In the genomic region with DNA sequence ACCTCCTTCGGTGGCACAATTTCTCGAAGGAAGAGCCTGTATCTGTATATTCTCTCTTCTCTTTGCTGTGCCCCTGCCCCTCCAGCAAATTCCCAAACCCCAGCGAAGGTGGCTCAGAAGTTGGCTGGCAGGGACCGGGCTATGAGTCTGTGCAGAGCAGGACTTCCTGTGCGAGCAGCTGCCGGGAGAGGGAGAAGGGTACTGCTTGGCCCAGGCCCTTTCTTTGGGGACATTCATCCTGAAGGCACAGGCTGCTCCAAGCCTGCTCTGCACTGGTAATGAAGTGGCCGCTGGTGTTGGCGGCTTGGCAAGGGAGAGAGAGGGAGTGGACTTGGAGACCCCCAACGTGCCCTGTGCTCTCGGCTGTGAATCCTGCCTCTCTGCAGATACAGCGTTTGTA, we compare ENCODE assay signal across 1 cellular context.
TF ChIP-seq lines count a peak whose summit lies in the region.

No MANE protein-coding gene starts in this region.

TF ChIP-seq in GM23338, 12 proteins besides CTCF, POLR2A, EP300 and RAD21 (continued from another document):
- TF ChIP-seq, protein P1, sequence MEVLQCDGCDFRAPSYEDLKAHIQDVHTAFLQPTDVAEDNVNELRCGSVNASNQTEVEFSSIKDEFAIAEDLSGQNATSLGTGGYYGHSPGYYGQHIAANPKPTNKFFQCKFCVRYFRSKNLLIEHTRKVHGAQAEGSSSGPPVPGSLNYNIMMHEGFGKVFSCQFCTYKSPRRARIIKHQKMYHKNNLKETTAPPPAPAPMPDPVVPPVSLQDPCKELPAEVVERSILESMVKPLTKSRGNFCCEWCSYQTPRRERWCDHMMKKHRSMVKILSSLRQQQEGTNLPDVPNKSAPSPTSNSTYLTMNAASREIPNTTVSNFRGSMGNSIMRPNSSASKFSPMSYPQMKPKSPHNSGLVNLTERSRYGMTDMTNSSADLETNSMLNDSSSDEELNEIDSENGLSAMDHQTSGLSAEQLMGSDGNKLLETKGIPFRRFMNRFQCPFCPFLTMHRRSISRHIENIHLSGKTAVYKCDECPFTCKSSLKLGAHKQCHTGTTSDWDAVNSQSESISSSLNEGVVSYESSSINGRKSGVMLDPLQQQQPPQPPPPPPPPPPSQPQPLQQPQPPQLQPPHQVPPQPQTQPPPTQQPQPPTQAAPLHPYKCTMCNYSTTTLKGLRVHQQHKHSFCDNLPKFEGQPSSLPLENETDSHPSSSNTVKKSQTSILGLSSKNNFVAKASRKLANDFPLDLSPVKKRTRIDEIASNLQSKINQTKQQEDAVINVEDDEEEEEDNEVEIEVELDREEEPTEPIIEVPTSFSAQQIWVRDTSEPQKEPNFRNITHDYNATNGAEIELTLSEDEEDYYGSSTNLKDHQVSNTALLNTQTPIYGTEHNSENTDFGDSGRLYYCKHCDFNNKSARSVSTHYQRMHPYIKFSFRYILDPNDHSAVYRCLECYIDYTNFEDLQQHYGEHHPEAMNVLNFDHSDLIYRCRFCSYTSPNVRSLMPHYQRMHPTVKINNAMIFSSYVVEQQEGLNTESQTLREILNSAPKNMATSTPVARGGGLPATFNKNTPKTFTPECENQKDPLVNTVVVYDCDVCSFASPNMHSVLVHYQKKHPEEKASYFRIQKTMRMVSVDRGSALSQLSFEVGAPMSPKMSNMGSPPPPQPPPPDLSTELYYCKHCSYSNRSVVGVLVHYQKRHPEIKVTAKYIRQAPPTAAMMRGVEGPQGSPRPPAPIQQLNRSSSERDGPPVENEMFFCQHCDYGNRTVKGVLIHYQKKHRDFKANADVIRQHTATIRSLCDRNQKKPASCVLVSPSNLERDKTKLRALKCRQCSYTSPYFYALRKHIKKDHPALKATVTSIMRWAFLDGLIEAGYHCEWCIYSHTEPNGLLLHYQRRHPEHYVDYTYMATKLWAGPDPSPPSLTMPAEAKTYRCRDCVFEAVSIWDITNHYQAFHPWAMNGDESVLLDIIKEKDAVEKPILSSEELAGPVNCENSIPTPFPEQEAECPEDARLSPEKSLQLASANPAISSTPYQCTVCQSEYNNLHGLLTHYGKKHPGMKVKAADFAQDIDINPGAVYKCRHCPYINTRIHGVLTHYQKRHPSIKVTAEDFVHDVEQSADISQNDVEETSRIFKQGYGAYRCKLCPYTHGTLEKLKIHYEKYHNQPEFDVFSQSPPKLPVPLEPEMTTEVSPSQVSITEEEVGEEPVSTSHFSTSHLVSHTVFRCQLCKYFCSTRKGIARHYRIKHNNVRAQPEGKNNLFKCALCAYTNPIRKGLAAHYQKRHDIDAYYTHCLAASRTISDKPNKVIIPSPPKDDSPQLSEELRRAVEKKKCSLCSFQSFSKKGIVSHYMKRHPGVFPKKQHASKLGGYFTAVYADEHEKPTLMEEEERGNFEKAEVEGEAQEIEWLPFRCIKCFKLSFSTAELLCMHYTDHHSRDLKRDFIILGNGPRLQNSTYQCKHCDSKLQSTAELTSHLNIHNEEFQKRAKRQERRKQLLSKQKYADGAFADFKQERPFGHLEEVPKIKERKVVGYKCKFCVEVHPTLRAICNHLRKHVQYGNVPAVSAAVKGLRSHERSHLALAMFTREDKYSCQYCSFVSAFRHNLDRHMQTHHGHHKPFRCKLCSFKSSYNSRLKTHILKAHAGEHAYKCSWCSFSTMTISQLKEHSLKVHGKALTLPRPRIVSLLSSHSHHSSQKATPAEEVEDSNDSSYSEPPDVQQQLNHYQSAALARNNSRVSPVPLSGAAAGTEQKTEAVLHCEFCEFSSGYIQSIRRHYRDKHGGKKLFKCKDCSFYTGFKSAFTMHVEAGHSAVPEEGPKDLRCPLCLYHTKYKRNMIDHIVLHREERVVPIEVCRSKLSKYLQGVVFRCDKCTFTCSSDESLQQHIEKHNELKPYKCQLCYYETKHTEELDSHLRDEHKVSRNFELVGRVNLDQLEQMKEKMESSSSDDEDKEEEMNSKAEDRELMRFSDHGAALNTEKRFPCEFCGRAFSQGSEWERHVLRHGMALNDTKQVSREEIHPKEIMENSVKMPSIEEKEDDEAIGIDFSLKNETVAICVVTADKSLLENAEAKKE (CRISPR knock-in tag; IDR thresholded peaks at IDR 0.05) = no peak
- TF ChIP-seq STAT1 (IDR thresholded peaks at IDR 0.05; ENCODE audit: unreplicated experiment) = no peak
- TF ChIP-seq ZNF331 (CRISPR knock-in tag; IDR thresholded peaks at IDR 0.05; ENCODE audit: low read depth) = no peak
- TF ChIP-seq NANOG (IDR thresholded peaks at IDR 0.05; ENCODE audit: borderline replicate concordance) = no peak
- no peak for TF ChIP-seq EZH2 (IDR thresholded peaks at IDR 0.05; ENCODE audit: low read depth, unreplicated experiment)
- no peak for TF ChIP-seq CREB1 (CRISPR knock-in tag; IDR thresholded peaks at IDR 0.05; ENCODE audit: low read depth)
TF ChIP-seq in GM23338: peak in this region for 0.
